Comparison of ENCODE assay signal across 16 cellular contexts in genomic region chr11:117607449-117607848, GRCh38.
"Had no signal": no experiment of that assay in that cellular context is flagged by ENCODE, and none has a peak within 500 bp of the region (broad histone marks: within the 10 kb centered on the region; RNA-seq: fewer than 3 reads in every experiment).

No MANE protein-coding gene starts in this region.

- ATAC-seq: left ventricle myocardium superior, natural killer cell, WTC11 had no signal

- H3K27ac ChIP-seq: prostate gland, spleen, tibial nerve had no signal

- DNase-seq: activated naive CD4-positive, alpha-beta T cell treated with Interleukin-2 at 50 U/mL for 16 hours; activated naive CD8-positive, alpha-beta T cell treated with anti-CD3 and anti-CD28 coated beads for 36 hours; activated T-cell treated with anti-CD3 and anti-CD28 coated beads, Interleukin-2, amount 50 U/mL, for 1 hour; amniotic stem cell; effector CD4-positive, alpha-beta T cell; foreskin melanocyte; left ventricle myocardium superior; mammary epithelial cell; midbrain; natural killer cell; spleen; stimulated activated CD4-positive, alpha-beta T cell treated with anti-CD3 and anti-CD28 coated beads, Interleukin-4, amount 100 ng/mL, for 24 hours; T1000 had no signal

- H3K27me3 ChIP-seq: spleen, tibial nerve had no signal
